ENCODE assay signal across 8 cellular contexts in the genomic region with DNA sequence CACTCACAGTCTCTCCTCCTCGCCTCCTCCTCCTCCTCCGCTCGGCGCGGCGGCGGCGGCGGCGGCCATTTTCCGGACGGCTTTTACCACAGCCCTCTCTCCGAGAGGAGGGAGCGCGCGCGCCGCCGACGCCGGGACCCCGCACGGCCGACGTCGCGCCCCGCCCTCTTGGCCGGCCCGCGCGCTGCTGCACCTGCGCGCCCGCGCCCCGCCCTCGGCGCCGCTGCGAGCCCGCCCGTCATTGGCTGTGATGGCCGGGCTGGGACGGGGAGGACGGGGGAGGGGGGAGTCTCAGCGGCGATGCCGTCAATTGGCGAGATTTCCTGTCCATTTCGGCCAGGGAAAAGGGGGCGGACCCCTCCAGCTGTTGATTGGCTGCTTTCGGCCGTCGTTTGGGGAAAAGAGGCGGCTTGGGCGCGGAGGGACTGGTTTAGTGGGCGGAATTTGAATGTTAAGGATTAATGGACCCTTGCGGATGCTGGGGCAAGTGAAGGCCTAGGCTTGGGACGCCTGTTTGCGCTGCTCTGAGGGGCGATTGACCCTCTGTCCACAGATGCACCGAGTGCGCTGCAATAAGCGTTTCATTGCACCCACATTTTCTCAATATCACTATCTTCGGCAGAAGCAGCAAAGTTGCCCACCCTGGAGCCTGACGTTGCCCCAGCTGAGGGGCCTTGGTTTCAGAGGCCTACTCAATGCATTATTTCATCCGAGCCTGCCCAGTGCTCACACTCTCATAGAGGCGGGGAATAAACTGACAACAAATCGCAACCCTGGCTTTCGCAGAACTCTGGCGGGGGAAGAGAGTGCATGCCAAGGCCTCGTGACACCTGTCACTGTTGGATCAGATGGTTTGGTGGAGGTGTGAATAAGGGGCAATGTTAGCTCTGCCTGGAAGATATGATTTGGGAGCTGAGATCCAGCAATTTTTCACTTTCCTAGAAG.
A peak's percentile ranks its signal among the peaks of the same experiment; 100 is the strongest.
DNase-seq lines count a peak whose midpoint lies in the region; ATAC-seq lines count a peak whose summit lies in the region.

A gene (minus strand): TSS at position 121 of the 945 bp plus-strand sequence.

- DNase-seq in AG08395 (ENCODE audit: low spot score) (peak; percentile 96), NCI-H446 (lab: John Stamatoyannopoulos, UW) (peak; percentile 85 to 94), iris pigment epithelial cell (ENCODE audit: low read depth) (peak; percentile 88)
- DNase-seq in activated CD4-positive, CD25-positive, alpha-beta regulatory T cell treated with anti-CD3 and anti-CD28 coated beads, Interleukin-2, amount 50 U/mL, for 16 hours (ENCODE audit: low read depth, low spot score): peak; percentile 64
- peak; percentile 86 for DNase-seq in central memory CD4-positive, alpha-beta T cell
- peak; percentile 70 to 84 for DNase-seq in stimulated activated CD4-positive, alpha-beta T cell treated with anti-CD3 and anti-CD28 coated beads, Interleukin-12 subunit alpha, Interleukin-12 subunit beta, amount 100 ng/mL, for 24 hours (ENCODE audit: low read depth in 2 of 2)

- ATAC-seq in GM19023 (IDR thresholded peaks at IDR 0.05; ENCODE audit: unreplicated experiment) (peak; percentile 86), HG03280 (IDR thresholded peaks at IDR 0.05; ENCODE audit: unreplicated experiment) (peak; percentile 92)

Comparison
In these comparisons a context has a peak if more than half of its experiments do, and no peak if none do; other contexts are left out.
1. Peak in every context shown above with its lines: DNase-seq and ATAC-seq.